Comparison of ENCODE assay signal across 8 cellular contexts in genomic region chr17:2214887-2215615, GRCh38.
DNase-seq lines count a peak whose midpoint lies in the region; ATAC-seq, FAIRE-seq and TF ChIP-seq lines count a peak whose summit lies in the region.

No MANE protein-coding gene starts in this region.

- 91% methylated on average over 11 of the region's 11 CpGs; no CpG with 5 or more reads in 1 of the 2 experiments for WGBS in H1 (ENCODE audit: extremely low coverage in 1 of 2, insufficient coverage in 1 of 2, insufficient read length in 1 of 2, insufficient replicate concordance in 2 of 2, low coverage in 1 of 2, low lambda C conversion rate in 2 of 2, missing lambda C conversion rate in 1 of 2), 2 experiments

- no peaks in the 10 kb centered on the region for H3K79me2 ChIP-seq in H1 (ENCODE audit: control insufficient read depth in 1 of 2, insufficient read depth in 2 of 2, low read length in 2 of 2)

- no peaks in the 10 kb centered on the region for H3K27me3 Mint-ChIP-seq in CD4-positive, alpha-beta memory T cell
- peaks cover 3% of the 10 kb centered on the region for H3K27me3 Mint-ChIP-seq in nephron progenitor cell (ENCODE audit: low read depth, poor library complexity)

- DNase-seq in CD4-positive, alpha-beta memory T cell, result peak in 2 of 5 donors; percentile 11 to 43
- DNase-seq in OCI-M1 (lab: John Stamatoyannopoulos, UW) (peak; percentile 32), H1 (ENCODE audit: low read depth in 1 of 2, low spot score in 2 of 2) (no peak), nephron progenitor cell (no peak), AG08396 (ENCODE audit: low spot score) (no peak), HTR-8/SVneo (ENCODE audit: insufficient read length, low spot score) (no peak), SW480 (ENCODE audit: low spot score) (no peak)

- no peak overlapping the region for H4K5ac ChIP-seq in H1 (ENCODE audit: insufficient read length, low read depth, low read length)

- H4K8ac ChIP-seq in H1 (ENCODE audit: extremely low read depth, insufficient read depth, low read length), result no peak overlapping the region

- H3K56ac ChIP-seq in H1 (replicated peaks; ENCODE audit: insufficient read length, low read depth, low read length), result no peak overlapping the region

- H2BK12ac ChIP-seq in H1 (ENCODE audit: low read depth, low read length), result 0 out of 2 replicates have a peak overlapping the region, but pooled peaks have one; percentile 27

- peak overlapping the region in 1 of 2 experiments; percentile 25; a peak in 1 of 4 replicates for H3K4me2 ChIP-seq in H1 (ENCODE audit: insufficient read depth in 1 of 2, low read depth in 2 of 2, low read length in 2 of 2)

- no peak for FAIRE-seq in H1 (lab: Jason Lieb, UNC)
- no peak for FAIRE-seq in HTR-8/SVneo (lab: Jason Lieb, UNC)

- TF ChIP-seq RAD21 in H1 (IDR thresholded peaks at IDR 0.05 in 1 of 2, conservative IDR thresholded peaks at IDR 0.05 in 1 of 2; ENCODE audit: low read depth in 2 of 2, low read length in 2 of 2), result no peak

- no peaks in the 10 kb centered on the region for H4K20me1 ChIP-seq in H1 (replicated peaks in 1 of 2; ENCODE audit: control insufficient read depth in 1 of 2, insufficient read depth in 2 of 2, low read length in 2 of 2)

- H2AK5ac ChIP-seq in H1 (ENCODE audit: low read depth, low read length), result no peak overlapping the region

- H3K36me3 ChIP-seq in CD4-positive, alpha-beta memory T cell (ENCODE audit: insufficient read depth, low read length), result no peaks in the 10 kb centered on the region
- no peaks in the 10 kb centered on the region for H3K36me3 ChIP-seq in H1 (ENCODE audit: control insufficient read depth in 2 of 4, insufficient read depth in 4 of 4, low read length in 3 of 4)

- no peak overlapping the region for H2BK20ac ChIP-seq in H1 (ENCODE audit: low read length)

- H3K4me3 ChIP-seq in CD4-positive, alpha-beta memory T cell (ENCODE audit: low read length in 2 of 2), result peak overlapping the region; percentile 37 to 45
- no peak overlapping the region for H3K4me3 ChIP-seq in H1 (ENCODE audit: extremely low read depth in 1 of 4, insufficient read depth in 2 of 4, low read depth in 3 of 4, low read length in 4 of 4)

- no peak overlapping the region for H2BK15ac ChIP-seq in H1 (ENCODE audit: low read length)

- H3K27ac Mint-ChIP-seq in CD4-positive, alpha-beta memory T cell, result peak overlapping the region; percentile 88 to 99 (median 96)
- H3K27ac Mint-ChIP-seq in nephron progenitor cell, result peak overlapping the region; percentile 97

- H3K79me1 ChIP-seq in H1 (ENCODE audit: low read depth, low read length), result no peaks in the 10 kb centered on the region

- peaks cover 7 to 10% of the 10 kb centered on the region in 2 donors for H3K36me3 Mint-ChIP-seq in CD4-positive, alpha-beta memory T cell
- H3K36me3 Mint-ChIP-seq in nephron progenitor cell (ENCODE audit: low read depth), result peaks cover 30% of the 10 kb centered on the region

- H4K91ac ChIP-seq in H1 (replicated peaks; ENCODE audit: insufficient read length, low read length), result no peak overlapping the region

- intact Hi-C loops in CD4-positive, alpha-beta memory T cell (cut with micrococcal nuclease), result loop anchor here (1.0 to 5.0 kb wide), 2 partner anchors 29 to 52 kb away; no protein-coding TSS in a partner anchor

- CTCF ChIA-PET in CD4-positive, alpha-beta memory T cell (lab: Charles Lee; ENCODE audit: partially characterized antibody), result interaction anchor here (0.8 to 2.7 kb wide), 8 partner anchors 10 to 160 kb away, joined by 3 to 11 read pairs (median 6); partner anchors contain the start of gene HIC1
- CTCF ChIA-PET in H1 (lab: Charles Lee; ENCODE audit: partially characterized antibody), result interaction anchor here (0.9 to 2.8 kb wide), 5 partner anchors 9 to 120 kb away, joined by 3 to 14 read pairs (median 5); no protein-coding TSS in a partner anchor

- H3K4me1 ChIP-seq in CD4-positive, alpha-beta memory T cell (ENCODE audit: insufficient read depth, low read length), result peaks cover 52% of the 10 kb centered on the region
- H3K4me1 ChIP-seq in H1 (replicated peaks in 1 of 4; ENCODE audit: control insufficient read depth in 3 of 4, insufficient read depth in 4 of 4, low read length in 3 of 4), result peaks cover 0 to 11% (median 5%) of the 10 kb centered on the region in 4 experiments; a peak in 5 of 7 replicates

- no peaks in the 10 kb centered on the region for H3K23me2 ChIP-seq in H1 (ENCODE audit: low read depth, low read length)

- TF ChIP-seq CTCF in H1 (IDR thresholded peaks at IDR 0.05; ENCODE audit: control extremely low read depth in 1 of 3, insufficient read depth in 1 of 3, low read depth in 1 of 3, low read length in 3 of 3) (no peak), nephron progenitor cell (IDR thresholded peaks at IDR 0.05) (no peak)

- no peak for TF ChIP-seq POLR2A in H1 (IDR thresholded peaks at IDR 0.05; ENCODE audit: control extremely low read depth in 1 of 2, low read depth in 2 of 2, low read length in 2 of 2)

- peaks cover 0 to 1% (median 0%) of the 10 kb centered on the region in 8 donors for H3K9me3 Mint-ChIP-seq in CD4-positive, alpha-beta memory T cell
- H3K9me3 Mint-ChIP-seq in nephron progenitor cell, result peaks cover 3% of the 10 kb centered on the region

- H3K4me3 Mint-ChIP-seq in CD4-positive, alpha-beta memory T cell, result peak overlapping the region; percentile 74 to 87 (median 80)
- peak overlapping the region; percentile 23 for H3K4me3 Mint-ChIP-seq in nephron progenitor cell

- H3K27me3 ChIP-seq in CD4-positive, alpha-beta memory T cell (ENCODE audit: insufficient read depth, low read length), result no peaks in the 10 kb centered on the region
- H3K27me3 ChIP-seq in H1 (replicated peaks in 1 of 4; ENCODE audit: control insufficient read depth in 3 of 4, extremely low read depth in 1 of 4, insufficient read depth in 3 of 4, low read length in 3 of 4), result no peaks in the 10 kb centered on the region

- H3K9me3 ChIP-seq in CD4-positive, alpha-beta memory T cell (ENCODE audit: control insufficient read depth in 1 of 2, low read length in 2 of 2), result no peaks in the 10 kb centered on the region
- H3K9me3 ChIP-seq in H1 (ENCODE audit: insufficient read depth in 2 of 2, low read depth in 1 of 2, low read length in 1 of 2), result no peaks in the 10 kb centered on the region

- peak overlapping the region; percentile 90 for H3K27ac ChIP-seq in CD4-positive, alpha-beta memory T cell (ENCODE audit: low read depth, low read length)
- H3K27ac ChIP-seq in H1 (ENCODE audit: low read depth, low read length), result no peak overlapping the region

- no peak overlapping the region for H3K14ac ChIP-seq in H1 (ENCODE audit: insufficient read length)

- H3K18ac ChIP-seq in H1 (ENCODE audit: extremely low read depth, low read length), result no peak overlapping the region

- no peak overlapping the region for H3K9ac ChIP-seq in H1 (replicated peaks in 1 of 4; ENCODE audit: extremely low read depth in 1 of 4, low read depth in 3 of 4, low read length in 3 of 4)

- H3K23ac ChIP-seq in H1 (ENCODE audit: insufficient read length), result no peak overlapping the region

- POLR2A ChIA-PET in CD4-positive, alpha-beta memory T cell (lab: Charles Lee; ENCODE audit: partially characterized antibody), result interaction anchor here (0.9 to 3.9 kb wide), 14 partner anchors 9 to 160 kb away, joined by 3 to 27 read pairs (median 4); partner anchors contain the start of genes HIC1 and TSR1
- POLR2A ChIA-PET in H1 (lab: Charles Lee; ENCODE audit: partially characterized antibody), result no interaction called here

- no peak overlapping the region for H2BK5ac ChIP-seq in H1 (ENCODE audit: low read depth, low read length)

- H3K4me1 Mint-ChIP-seq in CD4-positive, alpha-beta memory T cell, result peaks cover 44 to 61% (median 49%) of the 10 kb centered on the region in 4 donors
- H3K4me1 Mint-ChIP-seq in nephron progenitor cell, result peaks cover 52% of the 10 kb centered on the region

- ATAC-seq in HG03196 (IDR thresholded peaks at IDR 0.05; ENCODE audit: unreplicated experiment), result no peak

- no peak overlapping the region for H3K4ac ChIP-seq in H1 (replicated peaks; ENCODE audit: insufficient read length, low read depth, low read length)

- TF ChIP-seq EP300 in H1 (IDR thresholded peaks at IDR 0.05; ENCODE audit: borderline replicate concordance in 1 of 2, low read depth in 2 of 2, low read length in 2 of 2), result no peak

- H2AFZ ChIP-seq in H1 (ENCODE audit: low read length), result no peak overlapping the region

- H2BK120ac ChIP-seq in H1 (replicated peaks; ENCODE audit: low read depth, low read length), result no peak overlapping the region

TF ChIP-seq in H1, 55 proteins besides CTCF, POLR2A, EP300 and RAD21:
- TF ChIP-seq CBX8 (IDR thresholded peaks at IDR 0.05; ENCODE audit: borderline replicate concordance, low read depth, low read length) (no peak), TCF12 (IDR thresholded peaks at IDR 0.05; ENCODE audit: low read depth, low read length) (no peak), RFX5 (IDR thresholded peaks at IDR 0.05; ENCODE audit: borderline replicate concordance, low read depth, low read length) (no peak), HDAC2 (IDR thresholded peaks at IDR 0.05; ENCODE audit: borderline replicate concordance in 1 of 2, low read depth in 2 of 2, low read length in 2 of 2) (no peak), ZNF274 (IDR thresholded peaks at IDR 0.05; ENCODE audit: borderline replicate concordance, extremely low read depth, low read length) (no peak), SP4 (IDR thresholded peaks at IDR 0.05; ENCODE audit: low read length) (no peak), PHF8 (conservative IDR thresholded peaks at IDR 0.05; ENCODE audit: low read depth, low read length) (no peak), KDM5A (IDR thresholded peaks at IDR 0.05; ENCODE audit: low read length) (no peak), GABPA (IDR thresholded peaks at IDR 0.05; ENCODE audit: borderline replicate concordance, insufficient read depth, low read length) (no peak), SP1 (IDR thresholded peaks at IDR 0.05; ENCODE audit: low read depth, low read length) (no peak), BRCA1 (IDR thresholded peaks at IDR 0.05; ENCODE audit: low read depth, low read length) (no peak), CHD1 (IDR thresholded peaks at IDR 0.05; ENCODE audit: low read depth, low read length) (no peak), EGR1 (IDR thresholded peaks at IDR 0.05; ENCODE audit: borderline replicate concordance, low read depth, low read length) (no peak), MAX (IDR thresholded peaks at IDR 0.05) (no peak), MAFK (IDR thresholded peaks at IDR 0.05; ENCODE audit: low read depth, low read length) (no peak), HDAC6 (IDR thresholded peaks at IDR 0.05; ENCODE audit: low read depth, low read length) (no peak), NANOG (IDR thresholded peaks at IDR 0.05; ENCODE audit: insufficient read depth, low read depth, low read length, poor library complexity, severe bottlenecking) (no peak), TEAD4 (IDR thresholded peaks at IDR 0.05; ENCODE audit: low read depth, low read length) (no peak)

Comparison
In these comparisons a context has a peak if more than half of its experiments do, and no peak if none do; other contexts are left out.
1. H3K4me3 ChIP-seq: peak in CD4-positive, alpha-beta memory T cell (2 of 2); none in H1 (0 of 4).